Comparison of ENCODE assay signal across 9 cellular contexts in the genomic region with DNA sequence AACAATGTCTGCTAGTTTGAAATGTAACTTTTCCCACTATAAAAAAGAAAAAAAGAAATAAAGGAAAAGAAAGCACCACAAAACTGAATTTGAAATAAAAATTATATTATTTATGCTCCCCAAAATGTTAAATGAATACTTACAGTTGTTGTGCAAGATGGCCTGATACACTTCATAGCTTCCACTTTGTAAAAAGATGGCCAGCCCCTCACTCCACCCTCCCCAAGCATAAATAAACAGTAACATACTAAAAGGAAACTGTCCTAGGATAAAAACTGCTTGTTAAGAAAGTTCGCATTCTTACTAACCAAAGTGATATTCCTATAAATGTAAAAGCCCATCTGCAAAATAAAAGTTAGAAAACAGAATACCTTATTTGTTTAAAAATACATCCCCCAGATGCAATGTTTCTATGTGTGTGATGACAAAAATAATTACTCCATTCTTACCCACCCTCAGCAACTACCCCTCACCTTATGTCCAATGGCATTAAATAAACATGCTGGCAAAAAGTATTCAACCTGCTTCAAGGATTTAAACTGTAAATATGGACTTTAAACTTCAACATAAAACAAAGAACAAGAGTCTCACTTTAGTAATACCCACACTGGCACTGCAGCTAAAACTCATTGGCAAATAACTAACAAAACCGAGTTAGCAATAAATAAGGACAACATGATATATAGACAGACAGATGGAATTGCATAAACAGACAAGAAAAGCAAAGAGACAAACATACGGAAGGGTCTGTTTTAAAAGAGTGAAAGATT. TPM values are rescaled to one million over a fixed set of nuclear protein-coding genes. Genes with fewer than 3 reads are reported as not detected.
DNase-seq lines count a peak whose midpoint lies in the region; ATAC-seq and TF ChIP-seq lines count a peak whose summit lies in the region.
"Had no signal": no experiment of that assay in that cellular context is flagged by ENCODE, and none has a peak within 500 bp of the region (broad histone marks: within the 10 kb centered on the region; RNA-seq: fewer than 3 reads in every experiment).

No MANE protein-coding gene starts in this region.

- peaks cover 17% of the 10 kb centered on the region for H3K4me1 Mint-ChIP-seq in T-helper 2 cell treated with Interferon-gamma antibody and Interleukin-4, amounts not matched to agents 5 μg/mL and 100 μg/mL, for 36 hours (ENCODE audit: low read depth)

- DNase-seq in T-helper 2 cell treated with Interferon-gamma antibody and Interleukin-4, amounts not matched to agents 5 μg/mL and 100 μg/mL, for 36 hours (ENCODE audit: low spot score): no peak
- DNase-seq in T-helper 2 cell: no peak
- DNase-seq in right lobe of liver: no peak
- DNase-seq in suprapubic skin (ENCODE audit: low spot score in 2 of 2): no peak
- no peak for DNase-seq in AG20443 (ENCODE audit: low spot score)

- no peaks in the 10 kb centered on the region for H3K27me3 Mint-ChIP-seq in T-helper 2 cell treated with Interferon-gamma antibody and Interleukin-4, amounts not matched to agents 5 μg/mL and 100 μg/mL, for 36 hours (ENCODE audit: low read depth)

- H3K36me3 Mint-ChIP-seq in T-helper 2 cell treated with Interferon-gamma antibody and Interleukin-4, amounts not matched to agents 5 μg/mL and 100 μg/mL, for 36 hours (ENCODE audit: low read depth): peaks cover 3% of the 10 kb centered on the region

- TF ChIP-seq CTCF in right lobe of liver (IDR thresholded peaks at IDR 0.05) (no peak), suprapubic skin (IDR thresholded peaks at IDR 0.05) (no peak)

- H3K27me3 ChIP-seq in right lobe of liver: no peaks in the 10 kb centered on the region
- no peaks in the 10 kb centered on the region for H3K27me3 ChIP-seq in suprapubic skin

- WGBS in right lobe of liver (ENCODE audit: insufficient coverage, low coverage, low lambda C conversion rate, missing lambda C conversion rate): 3% methylated on average over 3 of the region's 3 CpGs
- WGBS in suprapubic skin: 19% methylated on average over 3 of the region's 3 CpGs

- H3K4me1 ChIP-seq in right lobe of liver (peaks cover 0 to 10% (median 0%) of the 10 kb centered on the region in 4 donors), suprapubic skin (peaks cover 37% of the 10 kb centered on the region)

- ATAC-seq in right lobe of liver (peak; percentile 50 to 61 (median 54)), HG03039 (IDR thresholded peaks at IDR 0.05; ENCODE audit: unreplicated experiment) (no peak), GM18861 (IDR thresholded peaks at IDR 0.05; ENCODE audit: unreplicated experiment) (no peak)

- peak overlapping the region; percentile 29 to 49 (median 46) for H3K4me3 ChIP-seq in right lobe of liver
- H3K4me3 ChIP-seq in suprapubic skin: peak overlapping the region; percentile 41

- peak overlapping the region; percentile 80 for H3K4me3 Mint-ChIP-seq in T-helper 2 cell treated with Interferon-gamma antibody and Interleukin-4, amounts not matched to agents 5 μg/mL and 100 μg/mL, for 36 hours

- H3K9me3 ChIP-seq in right lobe of liver (no peaks in the 10 kb centered on the region), suprapubic skin (no peaks in the 10 kb centered on the region)

- no peaks in the 10 kb centered on the region for H3K36me3 ChIP-seq in right lobe of liver
- H3K36me3 ChIP-seq in suprapubic skin: no peaks in the 10 kb centered on the region

- intact Hi-C loops in right lobe of liver (cut with DNase I): loop anchor here in 1 of 2 donors (10.0 kb wide), 1 partner anchor 76 kb away; no protein-coding TSS in a partner anchor

- H3K27ac ChIP-seq in angular gyrus (ENCODE audit: low read depth, low read length): peak overlapping the region; percentile 68
- peak overlapping the region; percentile 67 to 77 (median 71) for H3K27ac ChIP-seq in right lobe of liver
- H3K27ac ChIP-seq in suprapubic skin: peak overlapping the region; percentile 68
- H3K27ac ChIP-seq: C4-2B had no signal

- no peak for TF ChIP-seq POLR2A in right lobe of liver (IDR thresholded peaks at IDR 0.05)
- no peak for TF ChIP-seq POLR2A in suprapubic skin (IDR thresholded peaks at IDR 0.05)

- no peak overlapping the region for H3K27ac Mint-ChIP-seq in T-helper 2 cell treated with Interferon-gamma antibody and Interleukin-4, amounts not matched to agents 5 μg/mL and 100 μg/mL, for 36 hours

- no peak for TF ChIP-seq EP300 in suprapubic skin (IDR thresholded peaks at IDR 0.05)

- H3K9me3 Mint-ChIP-seq in T-helper 2 cell treated with Interferon-gamma antibody and Interleukin-4, amounts not matched to agents 5 μg/mL and 100 μg/mL, for 36 hours: peaks cover under 1% of the 10 kb centered on the region

RNA-seq across cellular contexts. Expression of a gene that starts 47.8 kb away (rescaled TPM):
- total RNA-seq in right lobe of liver (10 to 100 TPM; 36.7 to 59.4 (median 46.7) TPM), suprapubic skin (10 to 100 TPM; 23.6 to 77.2 (median 39.4) TPM)

Comparison
In these comparisons a context has a peak if more than half of its experiments do, and no peak if none do; other contexts are left out.
1. ATAC-seq: peak in right lobe of liver (4 of 4); none in HG03039 (single experiment) and GM18861 (single experiment).
2. Peak in every context shown above with its lines, with median percentiles within 50 percentile points of each other: H3K27ac ChIP-seq.